Comparison of ENCODE assay signal across 18 cellular contexts in the genomic region with DNA sequence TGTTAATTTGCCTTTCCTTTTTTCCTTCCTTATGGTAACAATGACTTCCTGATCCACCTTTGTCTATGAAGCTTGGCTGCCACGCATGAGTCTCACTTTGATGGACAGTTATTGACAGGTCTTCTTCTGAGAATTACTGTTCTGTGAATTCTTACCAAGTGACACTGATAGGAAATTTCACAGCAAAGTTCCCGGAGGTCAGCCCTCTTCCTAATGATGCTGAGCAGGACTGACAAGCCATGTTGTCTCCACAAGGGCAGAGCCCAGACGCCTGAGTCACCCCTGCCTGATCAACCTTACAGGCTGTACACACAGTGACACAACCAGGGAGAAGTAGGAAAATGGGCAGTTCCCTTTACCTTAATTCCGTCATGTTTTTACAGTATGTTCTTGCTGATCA. TPM values are rescaled to one million over a fixed set of nuclear protein-coding genes. Genes with fewer than 3 reads are reported as not detected.
A peak's percentile ranks its signal among the peaks of the same experiment; 100 is the strongest.
DNase-seq lines count a peak whose midpoint lies in the region; ATAC-seq and TF ChIP-seq lines count a peak whose summit lies in the region.
"Had no signal": no experiment of that assay in that cellular context is flagged by ENCODE, and none has a peak within 500 bp of the region (broad histone marks: within the 10 kb centered on the region; RNA-seq: fewer than 3 reads in every experiment).

No MANE protein-coding gene starts in this region.

- no peaks in the 10 kb centered on the region for H3K9me3 ChIP-seq in OCI-LY3 (ENCODE audit: insufficient read depth, low read length)
- H3K9me3 ChIP-seq: transverse colon had no signal

- H3K4me2 ChIP-seq in OCI-LY3 (ENCODE audit: low read length), result 0 out of 2 replicates have a peak overlapping the region, but pooled peaks have one; percentile 6

- H3K4me3 ChIP-seq in OCI-LY3 (ENCODE audit: low read length), result no peak overlapping the region
- H3K4me3 ChIP-seq: transverse colon had no signal

- no peaks in the 10 kb centered on the region for H3K36me3 ChIP-seq in OCI-LY3 (replicated peaks; ENCODE audit: low read depth, low read length)
- H3K36me3 ChIP-seq: transverse colon had no signal

- ATAC-seq in Right ventricle myocardium inferior (peak; percentile 47), Right ventricle myocardium superior (ENCODE audit: poor library complexity) (no peak)

- H3K4me1 ChIP-seq in OCI-LY3 (ENCODE audit: low read length), result peaks cover 16% of the 10 kb centered on the region
- H3K4me1 ChIP-seq: transverse colon had no signal

- peak overlapping the region; percentile 37; the same call in 1 of the 2 replicates for H2AFZ ChIP-seq in OCI-LY3 (ENCODE audit: low read depth, low read length)

- peak; percentile 26 for TF ChIP-seq CTCF in OCI-LY3 (IDR thresholded peaks at IDR 0.05; ENCODE audit: low read depth, low read length)

- H3K27ac ChIP-seq in OCI-LY3 (ENCODE audit: low read length), result no peak overlapping the region
- H3K27ac ChIP-seq: C4-2B, RWPE1, transverse colon had no signal

- H4K20me1 ChIP-seq in OCI-LY3 (ENCODE audit: insufficient read depth, low read length), result no peaks in the 10 kb centered on the region

- intact Hi-C loops in Right ventricle myocardium inferior (cut with DNase I) (loop anchor here (5.0 to 10.0 kb wide), 2 partner anchors 344 to 1236 kb away; no protein-coding TSS in a partner anchor), Right ventricle myocardium superior (cut with DNase I) (loop anchor here (10.0 kb wide), 1 partner anchor 1234 kb away; no protein-coding TSS in a partner anchor)

- no peak for DNase-seq in Right ventricle myocardium inferior (ENCODE audit: missing footprints)
- no peak for DNase-seq in Right ventricle myocardium superior
- DNase-seq in dermis blood vessel endothelial cell, result peak; percentile 3
- peak; percentile 64 for DNase-seq in retina
- DNase-seq in GM19240 (ENCODE audit: insufficient read length, low spot score), result no peak
- DNase-seq in amygdala (lab: John Stamatoyannopoulos, UW), result no peak
- DNase-seq in cerebellar nuclear complex (lab: John Stamatoyannopoulos, UW), result no peak
- DNase-seq: activated naive CD4-positive, alpha-beta T cell treated with anti-CD3 and anti-CD28 coated beads, Interleukin-2, amount 50 U/mL, for 16 hours; activated T-cell treated with anti-CD3 and anti-CD28 coated beads for 4 hours; H7; NCI-H1092; NCI-H2171; NCI-H774; stimulated activated CD4-positive, alpha-beta T cell treated with anti-CD3 and anti-CD28 coated beads, Interleukin-1b, Interleukin-23, amount 100 ng/mL, for 48 hours; transverse colon had no signal

- H3K79me2 ChIP-seq in OCI-LY3 (ENCODE audit: low read length), result no peaks in the 10 kb centered on the region

- H3K9ac ChIP-seq in OCI-LY3 (ENCODE audit: low read length), result no peak overlapping the region

- peaks cover 11% of the 10 kb centered on the region; the same call in 1 of the 2 replicates for H3K27me3 ChIP-seq in OCI-LY3 (ENCODE audit: low read depth, low read length)
- H3K27me3 ChIP-seq: transverse colon had no signal

RNA-seq across cellular contexts. Expression of gene ZC3H11B, which starts 44.2 kb away (rescaled TPM):
- total RNA-seq in Right ventricle myocardium inferior (1.5 TPM), Right ventricle myocardium superior (1.0 TPM), dermis blood vessel endothelial cell (0.14 and 0.17 TPM in 2 replicates)
- total RNA-seq: transverse colon had no signal

Comparison
In these comparisons a context has a peak if more than half of its experiments do, and no peak if none do; other contexts are left out.
1. DNase-seq: peak in dermis blood vessel endothelial cell (single experiment) and retina (single experiment); none in Right ventricle myocardium inferior (single experiment), Right ventricle myocardium superior (single experiment), GM19240 (single experiment), amygdala (0 of 56) and cerebellar nuclear complex (0 of 2).